Comparison of ENCODE assay signal across 10 cellular contexts in the genomic region with DNA sequence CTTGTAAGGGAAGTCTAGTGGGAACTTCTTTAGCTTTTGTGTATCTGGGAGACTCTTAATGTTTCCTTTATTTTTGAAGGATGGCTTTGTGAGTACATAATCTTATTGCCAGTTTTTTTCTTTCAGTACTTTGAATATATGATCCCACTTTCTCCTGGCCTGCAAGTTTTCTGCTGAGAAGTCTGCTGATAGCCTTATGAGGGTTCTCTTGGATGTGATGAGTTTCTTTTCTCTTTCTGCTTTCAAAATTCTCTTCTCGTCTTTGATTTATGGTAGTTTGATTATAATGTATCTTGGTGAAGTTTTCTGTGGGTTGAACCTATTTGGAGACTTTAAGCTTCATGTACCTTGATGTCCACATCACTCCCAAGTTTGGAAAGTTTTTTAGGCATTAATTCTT. TPM values are rescaled to one million over a fixed set of nuclear protein-coding genes. Genes with fewer than 3 reads are reported as not detected.
"Had no signal": no experiment of that assay in that cellular context is flagged by ENCODE, and none has a peak within 500 bp of the region (broad histone marks: within the 10 kb centered on the region; RNA-seq: fewer than 3 reads in every experiment).

No MANE protein-coding gene starts in this region.

- H3K4me2 ChIP-seq: KMS-11 had no signal

- FAIRE-seq: HTR-8/SVneo, K562 had no signal

- H3K27ac ChIP-seq: HL-60, KMS-11 had no signal

- DNase-seq: IMR-90, KBM-7, KG1 had no signal

- H3K9ac ChIP-seq: KMS-11 had no signal

- H3K4me3 ChIP-seq: K562 had no signal

- ATAC-seq: K562 had no signal

RNA-seq across cellular contexts. Expression of a gene that starts 28.1 kb away (rescaled TPM):
- total RNA-seq: HT-29 had no signal
- polyA plus RNA-seq: IgD-negative memory B cell had no signal

RNA-seq across cellular contexts. Expression of a gene that starts 35.0 kb away (rescaled TPM):
- total RNA-seq: HT-29, HT1080, IMR-90, K562 had no signal
- polyA plus RNA-seq: IgD-negative memory B cell, IMR-90, K562 had no signal
